In the genomic region with DNA sequence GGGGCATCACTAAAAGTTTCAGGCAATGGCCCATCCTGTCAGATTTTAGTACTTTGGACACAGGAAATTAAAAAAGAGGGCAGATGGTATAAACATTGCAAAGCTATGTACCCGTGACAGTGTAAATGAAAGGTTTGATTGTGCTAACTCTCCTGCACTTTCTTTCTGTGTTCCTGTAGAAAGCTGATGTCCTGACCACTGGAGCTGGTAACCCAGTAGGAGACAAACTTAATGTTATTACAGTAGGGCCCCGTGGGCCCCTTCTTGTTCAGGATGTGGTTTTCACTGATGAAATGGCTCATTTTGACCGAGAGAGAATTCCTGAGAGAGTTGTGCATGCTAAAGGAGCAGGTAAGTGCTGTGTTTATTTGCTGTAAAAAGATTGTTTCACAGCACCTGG, we compare ENCODE assay signal across 11 cellular contexts. TPM values are rescaled to one million over a fixed set of nuclear protein-coding genes. Genes with fewer than 3 reads are reported as not detected.
A peak's percentile ranks its signal among the peaks of the same experiment; 100 is the strongest.
DNase-seq lines count a peak whose midpoint lies in the region; ATAC-seq and TF ChIP-seq lines count a peak whose summit lies in the region.
"Had no signal": no experiment of that assay in that cellular context is flagged by ENCODE, and none has a peak within 500 bp of the region (broad histone marks: within the 10 kb centered on the region; RNA-seq: fewer than 3 reads in every experiment).

No MANE protein-coding gene starts in this region.

- no peak overlapping the region for H3K23ac ChIP-seq in mesendoderm (ENCODE audit: low read length)

- H3K27ac Mint-ChIP-seq in effector memory CD8-positive, alpha-beta T cell, result peak overlapping the region; percentile 59 to 67
- H3K27ac Mint-ChIP-seq: CD8-positive, alpha-beta T cell had no signal

- no peak for TF ChIP-seq CTCF in coronary artery (IDR thresholded peaks at IDR 0.05)

- DNase-seq in MV-4-11 (lab: John Stamatoyannopoulos, UW) (peak; percentile 30), mucosa of gallbladder (ENCODE audit: low spot score) (no peak), coronary artery (ENCODE audit: low spot score) (no peak), mesendoderm (no peak)
- no peak for DNase-seq in effector memory CD8-positive, alpha-beta T cell
- DNase-seq: CD8-positive, alpha-beta T cell; NCI-H187 had no signal

- H3K27me3 ChIP-seq in BLaER1 treated with 17β-estradiol and CSF1 and Interleukin-3, amounts not matched to agents 10 nM and 100 nM, result no peaks in the 10 kb centered on the region
- H3K27me3 ChIP-seq in mesendoderm (ENCODE audit: insufficient read depth, low read length, poor library complexity), result no peaks in the 10 kb centered on the region
- H3K27me3 ChIP-seq: tibial nerve had no signal

- H4K8ac ChIP-seq in mesendoderm (ENCODE audit: low read depth, low read length), result no peak overlapping the region

- no peak overlapping the region for H3K56ac ChIP-seq in mesendoderm (ENCODE audit: low read length)

- H2BK15ac ChIP-seq in mesendoderm (replicated peaks; ENCODE audit: low read depth), result no peak overlapping the region

- no peak overlapping the region for H3K4me3 ChIP-seq in BLaER1 treated with 17β-estradiol and CSF1 and Interleukin-3, amounts not matched to agents 10 nM and 100 nM
- H3K4me3 ChIP-seq in coronary artery (no peak overlapping the region), mesendoderm (ENCODE audit: low read length) (no peak overlapping the region)
- H3K4me3 ChIP-seq: tibial nerve had no signal

- peaks cover 34 to 78% (median 52%) of the 10 kb centered on the region in 10 experiments for H3K4me1 ChIP-seq in BLaER1 treated with 17β-estradiol and CSF1 and Interleukin-3, amounts not matched to agents 10 nM and 100 nM
- no peaks in the 10 kb centered on the region for H3K4me1 ChIP-seq in mesendoderm (ENCODE audit: control insufficient read depth, low read depth, low read length)

- peak overlapping the region in 2 of 11 experiments; percentile 4 to 36; a peak in 4 of 22 replicates for H3K9ac ChIP-seq in BLaER1 treated with 17β-estradiol and CSF1 and Interleukin-3, amounts not matched to agents 10 nM and 100 nM
- no peak overlapping the region for H3K9ac ChIP-seq in mesendoderm (ENCODE audit: low read length)

- no peaks in the 10 kb centered on the region for H3K9me3 Mint-ChIP-seq in effector memory CD8-positive, alpha-beta T cell
- H3K9me3 Mint-ChIP-seq: CD8-positive, alpha-beta T cell had no signal

- ATAC-seq in GM18907 (IDR thresholded peaks at IDR 0.05; ENCODE audit: unreplicated experiment), result peak; percentile 74
- ATAC-seq in effector memory CD8-positive, alpha-beta T cell (replicated peaks), result no peak
- no peak for ATAC-seq in GM21360 (IDR thresholded peaks at IDR 0.05; ENCODE audit: unreplicated experiment)
- ATAC-seq: CD8-positive, alpha-beta T cell had no signal

- H3K27ac ChIP-seq in BLaER1 treated with 17β-estradiol and CSF1 and Interleukin-3, amounts not matched to agents 10 nM and 100 nM, result peak overlapping the region in 7 of 11 experiments; percentile 1 to 43 (median 33); a peak in 9 of 22 replicates
- H3K27ac ChIP-seq in coronary artery (no peak overlapping the region), mesendoderm (ENCODE audit: low read depth, low read length) (no peak overlapping the region)
- H3K27ac ChIP-seq: tibial nerve had no signal

- H4K20me1 ChIP-seq in BLaER1 treated with 17β-estradiol and CSF1 and Interleukin-3, amounts not matched to agents 10 nM and 100 nM, result peaks cover 0 to 39% (median 26%) of the 10 kb centered on the region in 11 experiments; a peak in 10 of 22 replicates

- peaks cover 20 to 42% of the 10 kb centered on the region in 2 donors for H3K4me1 Mint-ChIP-seq in effector memory CD8-positive, alpha-beta T cell (ENCODE audit: low read depth in 2 of 2)

- H4K5ac ChIP-seq in mesendoderm (ENCODE audit: low read length), result no peak overlapping the region

- no peak overlapping the region for H2AK5ac ChIP-seq in mesendoderm (ENCODE audit: low read length)

- H3K4me2 ChIP-seq in BLaER1 treated with 17β-estradiol and CSF1 and Interleukin-3, amounts not matched to agents 10 nM and 100 nM, result peak overlapping the region; percentile 55 to 78 (median 75)
- no peak overlapping the region for H3K4me2 ChIP-seq in mesendoderm (ENCODE audit: low read length)

- no peaks in the 10 kb centered on the region for H3K27me3 Mint-ChIP-seq in effector memory CD8-positive, alpha-beta T cell

- no peak overlapping the region for H3K4ac ChIP-seq in mesendoderm (ENCODE audit: low read depth, low read length)

- peaks cover 25% of the 10 kb centered on the region for H3K36me3 Mint-ChIP-seq in effector memory CD8-positive, alpha-beta T cell (ENCODE audit: insufficient read depth)

- peaks cover 31 to 57% (median 49%) of the 10 kb centered on the region in 11 experiments for H3K36me3 ChIP-seq in BLaER1 treated with 17β-estradiol and CSF1 and Interleukin-3, amounts not matched to agents 10 nM and 100 nM
- H3K36me3 ChIP-seq in mesendoderm (ENCODE audit: control insufficient read depth, insufficient read depth, low read length), result no peaks in the 10 kb centered on the region

- H3K79me2 ChIP-seq in mesendoderm (ENCODE audit: control insufficient read depth, insufficient read depth, low read length), result no peaks in the 10 kb centered on the region

- no peak overlapping the region for H2BK5ac ChIP-seq in mesendoderm (ENCODE audit: low read length)

- peak overlapping the region in 1 of 2 donors; percentile 40 for H3K4me3 Mint-ChIP-seq in effector memory CD8-positive, alpha-beta T cell
- H3K4me3 Mint-ChIP-seq: CD8-positive, alpha-beta T cell had no signal

- no peak overlapping the region for H3K18ac ChIP-seq in mesendoderm (ENCODE audit: low read length)

- H3K79me1 ChIP-seq in mesendoderm (ENCODE audit: low read length), result peaks cover 1% of the 10 kb centered on the region

- no peak overlapping the region for H2BK120ac ChIP-seq in mesendoderm (ENCODE audit: low read depth, low read length)

- WGBS in mesendoderm (ENCODE audit: extremely low coverage, insufficient coverage, low lambda C conversion rate), result no CpG with 5 or more reads among the region's 3 CpGs

- no peaks in the 10 kb centered on the region for H3K9me3 ChIP-seq in BLaER1 treated with 17β-estradiol and CSF1 and Interleukin-3, amounts not matched to agents 10 nM and 100 nM (replicated peaks in 1 of 11)
- H3K9me3 ChIP-seq: tibial nerve had no signal

RNA-seq across cellular contexts. Expression of gene CAT, which starts 10.3 kb away (rescaled TPM):
- total RNA-seq in mucosa of gallbladder, result 147 TPM
- 4.3 TPM for polyA plus RNA-seq in mesendoderm (2013, experiment 1 of 2)
- polyA plus RNA-seq in mesendoderm (2013, experiment 2 of 2), result 4.5 TPM

Comparison
In these comparisons a context has a peak if more than half of its experiments do, and no peak if none do; other contexts are left out.
1. H3K27ac ChIP-seq: peak in BLaER1 treated with 17β-estradiol and CSF1 and Interleukin-3, amounts not matched to agents 10 nM and 100 nM (7 of 11); none in coronary artery (0 of 2) and mesendoderm (single experiment).